In the genomic region with DNA sequence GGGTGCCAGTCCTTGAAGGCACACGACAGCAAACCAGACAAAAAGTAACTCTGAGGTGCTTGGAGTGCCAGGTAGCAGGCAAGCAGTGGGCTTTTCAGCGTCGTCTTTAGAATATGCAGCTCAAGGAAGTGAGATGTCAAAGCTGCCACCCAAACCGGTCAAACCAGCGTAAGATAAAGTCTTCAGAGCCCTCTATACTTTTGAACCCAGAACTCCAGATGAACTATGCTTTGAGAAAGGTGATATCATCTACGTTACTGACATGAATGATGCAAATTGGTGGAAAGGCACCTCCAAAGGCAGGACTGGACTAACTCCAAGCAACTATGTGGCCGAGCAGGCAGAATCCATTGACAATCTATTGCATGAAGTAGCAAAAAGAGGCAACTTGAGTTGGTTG, we compare ENCODE assay signal across 16 cellular contexts.
DNase-seq lines count a peak whose midpoint lies in the region; ATAC-seq and TF ChIP-seq lines count a peak whose summit lies in the region.
"Had no signal": no experiment of that assay in that cellular context is flagged by ENCODE, and none has a peak within 500 bp of the region (broad histone marks: within the 10 kb centered on the region; RNA-seq: fewer than 3 reads in every experiment).

No MANE protein-coding gene starts in this region.

- peaks cover 16% of the 10 kb centered on the region for H3K4me1 Mint-ChIP-seq in mesothelial cell of epicardium

- no peaks in the 10 kb centered on the region for H3K36me3 ChIP-seq in urinary bladder (ENCODE audit: insufficient read depth)
- H3K36me3 ChIP-seq: HAP-1 had no signal

- peak; percentile 59 for DNase-seq in DMS79 treated with DMSO at 0.1 percent for 48 hours (lab: John Stamatoyannopoulos, UW)
- DNase-seq in epithelial cell of esophagus (ENCODE audit: low read depth): peak; percentile 14
- no peak for DNase-seq in mesothelial cell of epicardium (ENCODE audit: low spot score in 2 of 2, unreplicated experiment in 2 of 2)
- no peak for DNase-seq in left ventricle myocardium superior
- no peak for DNase-seq in stimulated activated CD8-positive, alpha-beta memory T cell treated with anti-CD3 and anti-CD28 coated beads, Interleukin-4, amount 100 ng/mL, for 48 hours
- DNase-seq in effector CD4-positive, alpha-beta T cell: no peak
- DNase-seq: ACHN; CD4-positive, alpha-beta T cell; DMS153; DND-41; EL; GM23248 had no signal

- 77% methylated on average over 7 of the region's 7 CpGs for WGBS in urinary bladder

- H3K9me3 Mint-ChIP-seq in mesothelial cell of epicardium: peaks cover 17% of the 10 kb centered on the region

- intact Hi-C loops in left ventricle myocardium superior (cut with micrococcal nuclease): no loop called here

- H3K4me3 ChIP-seq in epithelial cell of esophagus (ENCODE audit: low read length) (no peak overlapping the region), urinary bladder (ENCODE audit: low read depth, low read length) (no peak overlapping the region)
- H3K4me3 ChIP-seq: GM12878, GM23248, HAP-1 had no signal

- H3K27ac ChIP-seq in urinary bladder (ENCODE audit: low read depth): peak overlapping the region; percentile 38
- H3K27ac ChIP-seq: C4-2B, GM23248 had no signal

- TF ChIP-seq CTCF in epithelial cell of esophagus (IDR thresholded peaks at IDR 0.05; ENCODE audit: insufficient read depth, low read depth, low read length, missing control alignments): no peak
- TF ChIP-seq CTCF in mesothelial cell of epicardium (IDR thresholded peaks at IDR 0.05; ENCODE audit: unreplicated experiment): no peak

- H3K4me1 ChIP-seq in urinary bladder (ENCODE audit: insufficient read depth): no peaks in the 10 kb centered on the region
- H3K4me1 ChIP-seq: HAP-1 had no signal

- no peaks in the 10 kb centered on the region for H3K27me3 Mint-ChIP-seq in mesothelial cell of epicardium (ENCODE audit: low read depth)

- ATAC-seq in left ventricle myocardium superior: no peak
- ATAC-seq: GM12878 had no signal

- H3K4me3 Mint-ChIP-seq in mesothelial cell of epicardium: no peak overlapping the region
- H3K4me3 Mint-ChIP-seq: CD4-positive, alpha-beta T cell had no signal

- H3K27ac Mint-ChIP-seq in mesothelial cell of epicardium: peak overlapping the region; percentile 58
- H3K27ac Mint-ChIP-seq: CD4-positive, alpha-beta T cell had no signal

- H3K36me3 Mint-ChIP-seq in mesothelial cell of epicardium: peaks cover 3% of the 10 kb centered on the region

Comparison
In these comparisons a context has a peak if more than half of its experiments do, and no peak if none do; other contexts are left out.
1. DNase-seq: peak in DMS79 treated with DMSO at 0.1 percent for 48 hours (single experiment) and epithelial cell of esophagus (single experiment); none in mesothelial cell of epicardium (0 of 2), left ventricle myocardium superior (single experiment), stimulated activated CD8-positive, alpha-beta memory T cell treated with anti-CD3 and anti-CD28 coated beads, Interleukin-4, amount 100 ng/mL, for 48 hours (single experiment) and effector CD4-positive, alpha-beta T cell (single experiment).